Comparison of ENCODE assay signal across 17 cellular contexts in genomic region chr5:82422001-82422740, GRCh38.
A peak's percentile ranks its signal among the peaks of the same experiment; 100 is the strongest.
DNase-seq lines count a peak whose midpoint lies in the region; ATAC-seq, FAIRE-seq and TF ChIP-seq lines count a peak whose summit lies in the region.
"Had no signal": no experiment of that assay in that cellular context is flagged by ENCODE, and none has a peak within 500 bp of the region (broad histone marks: within the 10 kb centered on the region; RNA-seq: fewer than 3 reads in every experiment).

No MANE protein-coding gene starts in this region.

- no peak for FAIRE-seq in astrocyte (lab: Jason Lieb, UNC)

- ATAC-seq in GM23338 (no peak), HG03442 (IDR thresholded peaks at IDR 0.05; ENCODE audit: unreplicated experiment) (no peak)
- ATAC-seq: CD8-positive, alpha-beta T cell; left lobe of liver had no signal

- H2AFZ ChIP-seq in GM23338, result peak overlapping the region; percentile 63; the same call in 1 of the 2 replicates
- peak overlapping the region; percentile 39 for H2AFZ ChIP-seq in astrocyte (ENCODE audit: low read depth, low read length)

- no peaks in the 10 kb centered on the region; the same call in 1 of the 2 replicates for H3K9me2 ChIP-seq in GM23338 (ENCODE audit: insufficient read depth)

- H3K4me2 ChIP-seq in GM23338 (no peak overlapping the region), astrocyte (ENCODE audit: low read length) (no peak overlapping the region)

- no peak for DNase-seq in GM23338 (ENCODE audit: low spot score)
- DNase-seq in astrocyte (ENCODE audit: low read depth), result no peak
- no peak for DNase-seq in right atrium auricular region (ENCODE audit: low spot score)
- DNase-seq in spleen, result no peak
- no peak for DNase-seq in activated effector memory CD4-positive, alpha-beta T cell treated with Interleukin-2 at 50 U/mL for 16 hours
- DNase-seq in kidney tubule cell (ENCODE audit: low spot score), result no peak
- no peak for DNase-seq in activated CD4-positive, CD25-positive, alpha-beta regulatory T cell (lab: John Stamatoyannopoulos, UW)
- DNase-seq: activated CD8-positive, alpha-beta memory T cell treated with anti-CD3 and anti-CD28 coated beads, Interleukin-2, amount 50 U/mL, for 48 hours; CD8-positive, alpha-beta T cell; DMS79 treated with DMSO at 0.1 percent for 48 hours; Kasumi-1; NCI-H2171; NCI-H526 treated with DMSO at 0.1 percent for 48 hours; posterior cingulate gyrus had no signal

- H4K20me1 ChIP-seq in GM23338 (replicated peaks; ENCODE audit: insufficient read depth), result no peaks in the 10 kb centered on the region
- H4K20me1 ChIP-seq in astrocyte (ENCODE audit: insufficient read depth, low read length), result no peaks in the 10 kb centered on the region

- H3K27ac Mint-ChIP-seq in GM23338 (no peak overlapping the region), astrocyte (ENCODE audit: unreplicated experiment) (peak overlapping the region; percentile 34)
- H3K27ac Mint-ChIP-seq: CD8-positive, alpha-beta T cell; T-helper 2 cell treated with Interferon-gamma antibody and Interleukin-4, amounts not matched to agents 5 μg/mL and 100 μg/mL, for 36 hours had no signal

- WGBS in spleen, 5 donors, result 46 to 95% (median 64%) methylated on average over 2 of the region's 2 CpGs

- peaks cover 6% of the 10 kb centered on the region for H3K27me3 Mint-ChIP-seq in GM23338 (ENCODE audit: insufficient read depth, low read depth, poor library complexity)
- no peaks in the 10 kb centered on the region for H3K27me3 Mint-ChIP-seq in astrocyte (ENCODE audit: low read depth, unreplicated experiment)

- H3F3A ChIP-seq in GM23338 (replicated peaks; ENCODE audit: low read depth), result no peaks in the 10 kb centered on the region

- H3K4me1 Mint-ChIP-seq in GM23338 (peaks cover 18% of the 10 kb centered on the region), astrocyte (ENCODE audit: low read depth, unreplicated experiment) (peaks cover 15% of the 10 kb centered on the region)

- no peaks in the 10 kb centered on the region; the same call in 2 of the 3 replicates for H3K9me3 Mint-ChIP-seq in GM23338
- H3K9me3 Mint-ChIP-seq in astrocyte (ENCODE audit: unreplicated experiment), result peaks cover 5% of the 10 kb centered on the region
- H3K9me3 Mint-ChIP-seq: CD8-positive, alpha-beta T cell; T-helper 2 cell treated with Interferon-gamma antibody and Interleukin-4, amounts not matched to agents 5 μg/mL and 100 μg/mL, for 36 hours had no signal

- H3K27me3 ChIP-seq in GM23338 (ENCODE audit: insufficient read depth) (no peaks in the 10 kb centered on the region), astrocyte (ENCODE audit: insufficient read depth, low read length) (no peaks in the 10 kb centered on the region), right atrium auricular region (no peaks in the 10 kb centered on the region), spleen (replicated peaks in 1 of 7) (no peaks in the 10 kb centered on the region)

- H3K4me3 ChIP-seq in GM23338 (no peak overlapping the region), astrocyte (ENCODE audit: insufficient read depth, low read depth, low read length) (no peak overlapping the region), right atrium auricular region (no peak overlapping the region), spleen (no peak overlapping the region)

- H3K9ac ChIP-seq in astrocyte (ENCODE audit: low read length), result peak overlapping the region; percentile 3

- H3K4me1 ChIP-seq in GM23338 (ENCODE audit: insufficient read depth) (peaks cover 11% of the 10 kb centered on the region), astrocyte (ENCODE audit: insufficient read depth, low read length) (peaks cover 26% of the 10 kb centered on the region), right atrium auricular region (peaks cover 0 to 6% of the 10 kb centered on the region in 2 donors), spleen (peaks cover 0 to 10% (median 0%) of the 10 kb centered on the region in 6 donors)

- TF ChIP-seq POLR2A in spleen (IDR thresholded peaks at IDR 0.05), result no peak

- H3K9me3 ChIP-seq in astrocyte (ENCODE audit: insufficient read depth, low read depth, low read length) (no peaks in the 10 kb centered on the region), right atrium auricular region (no peaks in the 10 kb centered on the region), spleen (no peaks in the 10 kb centered on the region)

- H3K4me3 Mint-ChIP-seq in GM23338 (no peak overlapping the region), astrocyte (ENCODE audit: unreplicated experiment) (no peak overlapping the region)
- H3K4me3 Mint-ChIP-seq: CD8-positive, alpha-beta T cell; T-helper 2 cell treated with Interferon-gamma antibody and Interleukin-4, amounts not matched to agents 5 μg/mL and 100 μg/mL, for 36 hours had no signal

- H3K36me3 ChIP-seq in GM23338 (ENCODE audit: insufficient read depth) (no peaks in the 10 kb centered on the region; the same call in 1 of the 2 replicates), astrocyte (ENCODE audit: insufficient read depth, low read length) (no peaks in the 10 kb centered on the region), right atrium auricular region (no peaks in the 10 kb centered on the region), spleen (no peaks in the 10 kb centered on the region)

- intact Hi-C loops in spleen (cut with DNase I; ENCODE audit: low total_unique reads), result no loop called here

- H3K36me3 Mint-ChIP-seq in GM23338 (ENCODE audit: low read depth) (no peaks in the 10 kb centered on the region), astrocyte (ENCODE audit: low read depth, unreplicated experiment) (peaks cover 2% of the 10 kb centered on the region)
- H3K36me3 Mint-ChIP-seq: CD8-positive, alpha-beta T cell had no signal

- H3K79me2 ChIP-seq in GM23338 (replicated peaks; ENCODE audit: insufficient read depth) (no peaks in the 10 kb centered on the region), astrocyte (ENCODE audit: insufficient read depth, low read length) (no peaks in the 10 kb centered on the region)

- TF ChIP-seq CTCF in GM23338 (conservative IDR thresholded peaks at IDR 0.05; ENCODE audit: low read depth in 2 of 2), result no peak
- no peak for TF ChIP-seq CTCF in astrocyte (IDR thresholded peaks at IDR 0.05; ENCODE audit: insufficient read depth, low read depth, low read length)
- no peak for TF ChIP-seq CTCF in right atrium auricular region (IDR thresholded peaks at IDR 0.05)
- no peak for TF ChIP-seq CTCF in spleen (IDR thresholded peaks at IDR 0.05 in 8 of 11, conservative IDR thresholded peaks at IDR 0.05 in 3 of 11)

- H3K27ac ChIP-seq in GM23338 (ENCODE audit: low read depth) (no peak overlapping the region), astrocyte (ENCODE audit: low read depth, low read length) (peak overlapping the region; percentile 12), right atrium auricular region (peak overlapping the region; percentile 3 to 67), spleen (peak overlapping the region in 6 of 8 donors; percentile 1 to 57 (median 28))

TF ChIP-seq in GM23338, 12 proteins besides CTCF, POLR2A, EP300 and RAD21:
- TF ChIP-seq NANOG (IDR thresholded peaks at IDR 0.05; ENCODE audit: borderline replicate concordance), result no peak
- no peak for TF ChIP-seq CREB1 (CRISPR knock-in tag; IDR thresholded peaks at IDR 0.05; ENCODE audit: low read depth)
- no peak for TF ChIP-seq REST (IDR thresholded peaks at IDR 0.05; ENCODE audit: unreplicated experiment)
- no peak for TF ChIP-seq ETS1 (IDR thresholded peaks at IDR 0.05)
